ENCODE assay signal across 20 cellular contexts in genomic region chr10:69042838-69043237, GRCh38. TPM values are rescaled to one million over a fixed set of nuclear protein-coding genes. Genes with fewer than 3 reads are reported as not detected.
DNase-seq lines count a peak whose midpoint lies in the region; ATAC-seq, FAIRE-seq and TF ChIP-seq lines count a peak whose summit lies in the region.
"Had no signal": no experiment of that assay in that cellular context is flagged by ENCODE, and none has a peak within 500 bp of the region (broad histone marks: within the 10 kb centered on the region; RNA-seq: fewer than 3 reads in every experiment).

No MANE protein-coding gene starts in this region.

- TF ChIP-seq CTCF in CD14-positive monocyte (IDR thresholded peaks at IDR 0.05) (no peak), neutrophil (IDR thresholded peaks at IDR 0.05) (no peak), right atrium auricular region (IDR thresholded peaks at IDR 0.05) (no peak), Caco-2 (IDR thresholded peaks at IDR 0.05; ENCODE audit: insufficient read depth in 1 of 2, low read depth in 1 of 2, low read length in 1 of 2, severe bottlenecking in 1 of 2, unreplicated experiment in 1 of 2) (no peak)

- intact Hi-C loops in CD14-positive monocyte (cut with micrococcal nuclease): no loop called here
- intact Hi-C loops in Caco-2 (cut with micrococcal nuclease; ENCODE audit: unreplicated experiment): no loop called here

- H3K36me3 Mint-ChIP-seq in CD14-positive monocyte: peaks cover 4 to 7% of the 10 kb centered on the region in 2 donors
- H3K36me3 Mint-ChIP-seq in activated T-helper 17 cell treated with anti-CD3 and anti-CD28 coated beads, Interleukin-2, amount 50 U/mL, for 72 hours (ENCODE audit: low read depth): peaks cover 9% of the 10 kb centered on the region
- no peaks in the 10 kb centered on the region for H3K36me3 Mint-ChIP-seq in Caco-2 (ENCODE audit: insufficient read depth, unreplicated experiment)

- ATAC-seq in activated T-helper 17 cell treated with anti-CD3 and anti-CD28 coated beads, Interleukin-2, amount 50 U/mL, for 72 hours (replicated peaks): no peak
- ATAC-seq: GM23338 had no signal

- BruUV-seq in Caco-2 (replicated peaks; lab: Mats Ljungman, UMichigan): no TSS peak

- H3K27ac ChIP-seq in neutrophil: peak overlapping the region; percentile 100
- no peak overlapping the region for H3K27ac ChIP-seq in right atrium auricular region
- H3K27ac ChIP-seq: RWPE1 had no signal

- H3K27me3 ChIP-seq in neutrophil (no peaks in the 10 kb centered on the region), right atrium auricular region (no peaks in the 10 kb centered on the region), Caco-2 (replicated peaks; ENCODE audit: control insufficient read depth, insufficient read depth, low read length) (no peaks in the 10 kb centered on the region)
- H3K27me3 ChIP-seq: BE2C had no signal

- H3K27me3 Mint-ChIP-seq in CD14-positive monocyte (ENCODE audit: low read depth in 3 of 3) (peaks cover 0 to 4% (median 0%) of the 10 kb centered on the region in 3 donors), Caco-2 (ENCODE audit: insufficient read depth, unreplicated experiment) (no peaks in the 10 kb centered on the region)
- H3K27me3 Mint-ChIP-seq in activated T-helper 17 cell treated with anti-CD3 and anti-CD28 coated beads, Interleukin-2, amount 50 U/mL, for 72 hours: no peaks in the 10 kb centered on the region
- H3K27me3 Mint-ChIP-seq: IgD-negative memory B cell had no signal

- peak overlapping the region in 6 of 7 donors; percentile 37 to 100 (median 56) for H3K27ac Mint-ChIP-seq in CD14-positive monocyte
- H3K27ac Mint-ChIP-seq in activated T-helper 17 cell treated with anti-CD3 and anti-CD28 coated beads, Interleukin-2, amount 50 U/mL, for 72 hours: no peak overlapping the region
- H3K27ac Mint-ChIP-seq in Caco-2 (ENCODE audit: unreplicated experiment): no peak overlapping the region
- H3K27ac Mint-ChIP-seq: GM23338, IgD-negative memory B cell had no signal

- CTCF ChIA-PET in Caco-2 (lab: Charles Lee): no interaction called here

- H3K36me3 ChIP-seq in neutrophil (no peaks in the 10 kb centered on the region), right atrium auricular region (no peaks in the 10 kb centered on the region), Caco-2 (ENCODE audit: control insufficient read depth, insufficient read depth, low read length) (no peaks in the 10 kb centered on the region)
- H3K36me3 ChIP-seq: BE2C, HAP-1 had no signal

- H3K4me1 ChIP-seq in neutrophil (ENCODE audit: control insufficient read depth in 1 of 2, insufficient read depth in 1 of 2, low read depth in 1 of 2, low read length in 1 of 2): peaks cover 58 to 60% of the 10 kb centered on the region in 2 experiments
- no peaks in the 10 kb centered on the region for H3K4me1 ChIP-seq in right atrium auricular region
- no peaks in the 10 kb centered on the region for H3K4me1 ChIP-seq in Caco-2
- H3K4me1 ChIP-seq: BE2C, HAP-1 had no signal

- H3K4me3 ChIP-seq in neutrophil (ENCODE audit: low read depth in 1 of 2, low read length in 1 of 2) (no peak overlapping the region), right atrium auricular region (no peak overlapping the region), Caco-2 (ENCODE audit: low read depth, low read length) (no peak overlapping the region)
- H3K4me3 ChIP-seq: GM23338, HAP-1 had no signal

- POLR2A ChIA-PET in Caco-2 (lab: Charles Lee): no interaction called here

- H3K9me3 Mint-ChIP-seq in CD14-positive monocyte: peaks cover 0 to 2% (median 0%) of the 10 kb centered on the region in 7 donors
- H3K9me3 Mint-ChIP-seq in activated T-helper 17 cell treated with anti-CD3 and anti-CD28 coated beads, Interleukin-2, amount 50 U/mL, for 72 hours: no peaks in the 10 kb centered on the region
- H3K9me3 Mint-ChIP-seq in Caco-2 (ENCODE audit: unreplicated experiment): no peaks in the 10 kb centered on the region
- H3K9me3 Mint-ChIP-seq: GM23338, IgD-negative memory B cell had no signal

- no peak for TF ChIP-seq POLR2A in GM12891 (IDR thresholded peaks at IDR 0.05; ENCODE audit: low read depth, low read length)

- DNase-seq in CD14-positive monocyte (ENCODE audit: low spot score) (no peak), GM12891 (ENCODE audit: insufficient read length, low spot score) (no peak), right atrium auricular region (ENCODE audit: low spot score) (no peak), COLO829 (ENCODE audit: low spot score) (no peak), Caco-2 (no peak)
- DNase-seq: BE2C, DMS53, NCI-H1048, NCI-H1417, NCI-H1694 treated with DMSO at 0.1 percent for 48 hours, NCI-H2081, NCI-H2227 treated with DMSO at 0.1 percent for 48 hours, NCI-H69, SHP77 had no signal

- H3K9me3 ChIP-seq in neutrophil (no peaks in the 10 kb centered on the region), right atrium auricular region (no peaks in the 10 kb centered on the region), Caco-2 (no peaks in the 10 kb centered on the region; the same call in 1 of the 2 replicates)
- H3K9me3 ChIP-seq: BE2C, HAP-1 had no signal

- peak; percentile 23 for FAIRE-seq in GM12891 (lab: Jason Lieb, UNC)

- no peak overlapping the region for H3K4me3 Mint-ChIP-seq in CD14-positive monocyte
- H3K4me3 Mint-ChIP-seq in activated T-helper 17 cell treated with anti-CD3 and anti-CD28 coated beads, Interleukin-2, amount 50 U/mL, for 72 hours: peak overlapping the region; percentile 74
- H3K4me3 Mint-ChIP-seq in Caco-2 (ENCODE audit: unreplicated experiment): no peak overlapping the region
- H3K4me3 Mint-ChIP-seq: GM23338, IgD-negative memory B cell had no signal

- peaks cover 57% of the 10 kb centered on the region for H3K4me1 Mint-ChIP-seq in CD14-positive monocyte
- peaks cover 25% of the 10 kb centered on the region for H3K4me1 Mint-ChIP-seq in activated T-helper 17 cell treated with anti-CD3 and anti-CD28 coated beads, Interleukin-2, amount 50 U/mL, for 72 hours
- H3K4me1 Mint-ChIP-seq in Caco-2 (ENCODE audit: low read depth, unreplicated experiment): no peaks in the 10 kb centered on the region
- H3K4me1 Mint-ChIP-seq: GM23338 had no signal

TF ChIP-seq in GM12891, 5 proteins besides CTCF, POLR2A, EP300 and RAD21:
- TF ChIP-seq TAF1 (IDR thresholded peaks at IDR 0.05; ENCODE audit: low read depth, low read length) (no peak), PAX5 (IDR thresholded peaks at IDR 0.05; ENCODE audit: insufficient read depth, low read length, severe bottlenecking) (no peak), POLR2AphosphoS5 (IDR thresholded peaks at IDR 0.05; ENCODE audit: low read depth, low read length) (no peak), POU2F2 (IDR thresholded peaks at IDR 0.05; ENCODE audit: low read depth, low read length) (no peak)

RNA-seq across cellular contexts. Expression of gene SRGN, which starts 45.1 kb away (rescaled TPM):
- polyA plus RNA-seq in CD14-positive monocyte: 1,000 to 10,000 TPM; 1,724 to 1,859 TPM
- polyA plus RNA-seq in GM12891 (2012; ENCODE audit: low read depth, missing spikeins): 1,164 TPM
- total RNA-seq in activated T-helper 17 cell treated with anti-CD3 and anti-CD28 coated beads, Interleukin-2, amount 50 U/mL, for 72 hours: 100 to 1,000 TPM; 310 to 773 TPM
- total RNA-seq in right atrium auricular region (100 to 1,000 TPM in 1 of 2 donors, 10 to 100 TPM in 1; 79.4 to 124 TPM), Caco-2 (2022) (not detected in 2 replicates)
- total RNA-seq: GM23338 had no signal
- polyA plus RNA-seq: GM23338 had no signal

RNA-seq across cellular contexts. Expression of gene KIFBP, which starts 54.2 kb away (rescaled TPM):
- polyA plus RNA-seq in CD14-positive monocyte: 1 to 10 TPM in 1 of 2 donors, under 1 TPM in 1; 0.52 to 1.4 TPM
- 9.4 TPM for polyA plus RNA-seq in GM12891 (2012; ENCODE audit: low read depth, missing spikeins)
- 10 to 100 TPM in 1 of 2 donors, 1 to 10 TPM in 1; 8.2 to 13.1 TPM for total RNA-seq in activated T-helper 17 cell treated with anti-CD3 and anti-CD28 coated beads, Interleukin-2, amount 50 U/mL, for 72 hours
- total RNA-seq in right atrium auricular region (10 to 100 TPM; 36.4 to 48.8 TPM), Caco-2 (2022) (57.6 and 58.9 TPM in 2 replicates)

Comparison
In these comparisons a context has a peak if more than half of its experiments do, and no peak if none do; other contexts are left out.
1. H3K27ac Mint-ChIP-seq: peak in CD14-positive monocyte (6 of 7); none in activated T-helper 17 cell treated with anti-CD3 and anti-CD28 coated beads, Interleukin-2, amount 50 U/mL, for 72 hours (single experiment) and Caco-2 (single experiment).
2. RNA of gene SRGN, which starts 45.1 kb away (total RNA-seq): 310 to 773 TPM in activated T-helper 17 cell treated with anti-CD3 and anti-CD28 coated beads, Interleukin-2, amount 50 U/mL, for 72 hours and 79.4 to 124 TPM in right atrium auricular region; not detected in Caco-2; every median in the first group is over 10 times any median in the second.